In genomic region chr1:85330711-85331290, GRCh38 we compare ENCODE assay signal across 8 cellular contexts. TPM values are rescaled to one million over a fixed set of nuclear protein-coding genes. Genes with fewer than 3 reads are reported as not detected.
DNase-seq lines count a peak whose midpoint lies in the region; ATAC-seq and TF ChIP-seq lines count a peak whose summit lies in the region.

No MANE protein-coding gene starts in this region.

- peak; percentile 42 for DNase-seq in RKO (ENCODE audit: low spot score)
- peak in 4 of 5 donors; percentile 67 to 83 (median 78) for DNase-seq in heart left ventricle
- DNase-seq in thyroid gland = peak; percentile 15 to 27
- DNase-seq in activated CD8-positive, alpha-beta memory T cell treated with anti-CD3 and anti-CD28 coated beads, Interleukin-2, amount 50 U/mL, for 4 hours = no peak
- no peak for DNase-seq in GM13976 (ENCODE audit: low spot score)
- no peak for DNase-seq in effector memory CD4-positive, alpha-beta T cell
- DNase-seq in tibial nerve (ENCODE audit: low spot score in 2 of 2) = no peak

- in situ Hi-C loops in GM13976 (cut with MboI; ENCODE audit: low sequenced_read_pairs, unreplicated experiment) = no loop called here

- H3K9me3 ChIP-seq in heart left ventricle (peaks cover 0 to 23% (median 14%) of the 10 kb centered on the region in 12 donors), thyroid gland (no peaks in the 10 kb centered on the region), tibial nerve (peaks cover 0 to 5% (median 0%) of the 10 kb centered on the region in 4 donors)
- no peaks in the 10 kb centered on the region for H3K9me3 ChIP-seq in effector memory CD4-positive, alpha-beta T cell (ENCODE audit: control insufficient read depth, low read length)

- no peaks in the 10 kb centered on the region for H3K36me3 ChIP-seq in heart left ventricle
- no peaks in the 10 kb centered on the region for H3K36me3 ChIP-seq in thyroid gland
- no peaks in the 10 kb centered on the region for H3K36me3 ChIP-seq in effector memory CD4-positive, alpha-beta T cell (ENCODE audit: control insufficient read depth, insufficient read depth, low read length)
- no peaks in the 10 kb centered on the region for H3K36me3 ChIP-seq in tibial nerve

- H3K4me1 ChIP-seq in heart left ventricle (peaks cover 12 to 44% (median 28%) of the 10 kb centered on the region in 12 donors), thyroid gland (peaks cover 14 to 28% of the 10 kb centered on the region in 2 donors), tibial nerve (peaks cover 0 to 20% (median 0%) of the 10 kb centered on the region in 4 donors)
- no peaks in the 10 kb centered on the region for H3K4me1 ChIP-seq in effector memory CD4-positive, alpha-beta T cell (ENCODE audit: control insufficient read depth, insufficient read depth, low read length, poor library complexity, severe bottlenecking)

- TF ChIP-seq CTCF in heart left ventricle (IDR thresholded peaks at IDR 0.05) (no peak), thyroid gland (IDR thresholded peaks at IDR 0.05) (no peak), GM13976 (IDR thresholded peaks at IDR 0.05; ENCODE audit: borderline replicate concordance, control extremely low read depth, extremely low read depth, insufficient read depth, missing control alignments) (no peak), tibial nerve (IDR thresholded peaks at IDR 0.05) (no peak)

- no peaks in the 10 kb centered on the region for H3K27me3 ChIP-seq in heart left ventricle
- no peaks in the 10 kb centered on the region for H3K27me3 ChIP-seq in thyroid gland
- no peaks in the 10 kb centered on the region for H3K27me3 ChIP-seq in effector memory CD4-positive, alpha-beta T cell (replicated peaks; ENCODE audit: control insufficient read depth, insufficient read depth, low read length, poor library complexity, severe bottlenecking)
- H3K27me3 ChIP-seq in tibial nerve = no peaks in the 10 kb centered on the region

- H3K27ac ChIP-seq in heart left ventricle (peak overlapping the region; percentile 35 to 90 (median 80)), thyroid gland (peak overlapping the region in 2 of 3 donors; percentile 51 to 58), tibial nerve (peak overlapping the region in 2 of 4 donors; percentile 20 to 60)
- no peak overlapping the region for H3K27ac ChIP-seq in effector memory CD4-positive, alpha-beta T cell (ENCODE audit: insufficient read depth, low read length, poor library complexity, severe bottlenecking)

- TF ChIP-seq POLR2A in heart left ventricle (IDR thresholded peaks at IDR 0.05) = no peak
- no peak for TF ChIP-seq POLR2A in thyroid gland (IDR thresholded peaks at IDR 0.05)
- no peak for TF ChIP-seq POLR2A in tibial nerve (IDR thresholded peaks at IDR 0.05)

- H3K4me3 ChIP-seq in heart left ventricle (no peak overlapping the region), thyroid gland (replicated peaks in 1 of 3) (no peak overlapping the region), tibial nerve (no peak overlapping the region)
- no peak overlapping the region for H3K4me3 ChIP-seq in effector memory CD4-positive, alpha-beta T cell (ENCODE audit: insufficient read depth, low read depth, low read length, poor library complexity, severe bottlenecking)

- ATAC-seq in GM21717 (IDR thresholded peaks at IDR 0.05; ENCODE audit: unreplicated experiment) (peak; percentile 66), heart left ventricle (peak; percentile 58 to 90 (median 82))

- TF ChIP-seq EP300 in tibial nerve (IDR thresholded peaks at IDR 0.05) = no peak

- intact Hi-C loops in heart left ventricle (cut with DNase I) (no loop called here), thyroid gland (cut with DNase I) (loop anchor here (10.0 kb wide), 1 partner anchor 134 kb away; the partner anchor contains the start of gene DDAH1)

- 26 to 38% (median 34%) methylated on average over 6 of the region's 6 CpGs for WGBS in heart left ventricle, 4 donors
- 69 to 71% methylated on average over 6 of the region's 6 CpGs for WGBS in thyroid gland, 2 donors
- 49 to 59% methylated on average over 6 of the region's 6 CpGs for WGBS in tibial nerve, 2 donors

RNA-seq across cellular contexts. Expression of gene BCL10, which starts 54.4 kb away (rescaled TPM):
- total RNA-seq in heart left ventricle (10 to 100 TPM in 4 of 9 donors, 1 to 10 TPM in 5; 6.9 to 20.4 (median 8.7) TPM), thyroid gland (10 to 100 TPM; 13.6 to 28.5 (median 15.1) TPM), tibial nerve (10 to 100 TPM; 12.6 to 20.3 (median 13.0) TPM)
- 1 to 10 TPM; 3.4 to 5.9 TPM for polyA plus RNA-seq in heart left ventricle

Comparison
In these comparisons a context has a peak if more than half of its experiments do, and no peak if none do; other contexts are left out.
1. DNase-seq: peak in RKO (single experiment), heart left ventricle (4 of 5) and thyroid gland (2 of 2); none in activated CD8-positive, alpha-beta memory T cell treated with anti-CD3 and anti-CD28 coated beads, Interleukin-2, amount 50 U/mL, for 4 hours (single experiment), GM13976 (single experiment), effector memory CD4-positive, alpha-beta T cell (0 of 3) and tibial nerve (0 of 2).